18 cellular contexts compared by ENCODE assay signal in the genomic region with DNA sequence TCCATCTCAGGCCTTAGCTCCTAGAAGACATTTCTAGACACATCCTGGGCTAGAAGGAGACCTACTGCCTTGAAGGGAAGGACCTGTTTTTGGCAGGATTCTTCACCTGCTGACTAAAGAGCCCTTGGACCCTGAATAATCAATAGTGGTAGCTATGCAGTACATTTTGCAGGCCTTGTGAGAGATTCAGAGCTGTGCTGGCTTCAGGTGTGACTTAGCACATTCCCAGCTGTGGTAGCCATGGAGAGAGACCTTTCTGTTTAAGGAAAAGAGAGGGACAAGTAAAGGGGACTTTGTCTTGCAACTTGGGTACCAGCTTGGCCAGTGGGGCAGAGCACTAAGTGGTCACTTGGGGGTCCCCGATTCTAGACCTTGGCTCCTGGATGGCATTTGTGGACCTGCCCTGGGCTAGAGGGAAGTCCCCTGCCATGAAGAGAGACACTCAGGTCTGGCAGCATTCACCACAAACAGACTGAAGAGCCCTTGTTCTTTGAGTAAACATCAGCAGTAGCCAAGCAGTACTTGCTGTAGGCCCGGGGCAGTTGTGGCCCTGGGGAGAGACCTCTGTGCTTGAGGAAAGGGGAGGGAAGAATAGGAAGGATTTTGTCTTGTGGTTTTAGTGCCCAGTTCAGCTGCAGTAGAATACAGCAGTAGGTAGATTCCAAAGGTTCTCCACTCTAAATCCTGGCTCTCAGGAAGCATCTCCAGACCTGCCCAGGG. TPM values are rescaled to one million over a fixed set of nuclear protein-coding genes. Genes with fewer than 3 reads are reported as not detected.
DNase-seq lines count a peak whose midpoint lies in the region; ATAC-seq and TF ChIP-seq lines count a peak whose summit lies in the region.
"Had no signal": no experiment of that assay in that cellular context is flagged by ENCODE, and none has a peak within 500 bp of the region (broad histone marks: within the 10 kb centered on the region; RNA-seq: fewer than 3 reads in every experiment).

No MANE protein-coding gene starts in this region.

- peaks cover 0 to 13% of the 10 kb centered on the region in 2 donors for H3K27me3 ChIP-seq in left lung
- H3K27me3 ChIP-seq in upper lobe of left lung, result no peaks in the 10 kb centered on the region

- no peaks in the 10 kb centered on the region for H3K4me1 ChIP-seq in left lung
- peaks cover 0 to 4% (median 0%) of the 10 kb centered on the region in 4 donors for H3K4me1 ChIP-seq in upper lobe of left lung

- no peak for TF ChIP-seq EP300 in upper lobe of left lung (IDR thresholded peaks at IDR 0.05)

- WGBS in upper lobe of left lung, 2 donors, result 17 to 63% methylated on average over 1 to 2 of the region's 2 CpGs

- peaks cover 0 to 10% of the 10 kb centered on the region in 2 donors for H3K9me3 ChIP-seq in left lung
- H3K9me3 ChIP-seq in upper lobe of left lung, result peaks cover 0 to 9% (median 2%) of the 10 kb centered on the region in 4 donors

- H3K4me3 ChIP-seq in left lung, result no peak overlapping the region
- no peak overlapping the region for H3K4me3 ChIP-seq in upper lobe of left lung

- H3K36me3 ChIP-seq in left lung (no peaks in the 10 kb centered on the region), upper lobe of left lung (no peaks in the 10 kb centered on the region)

- intact Hi-C loops in left lung (cut with DNase I), result no loop called here

- TF ChIP-seq CTCF in left lung (IDR thresholded peaks at IDR 0.05), result no peak
- TF ChIP-seq CTCF in upper lobe of left lung (IDR thresholded peaks at IDR 0.05), result no peak

- no peak overlapping the region for H3K27ac ChIP-seq in left lung
- H3K27ac ChIP-seq in upper lobe of left lung, result no peak overlapping the region

- DNase-seq in DMS53 treated with DMSO at 0.1 percent for 48 hours (lab: John Stamatoyannopoulos, UW; ENCODE audit: unreplicated experiment) (peak; percentile 85), NCI-H510A (lab: John Stamatoyannopoulos, UW) (peak; percentile 67), left lung (peak in 1 of 2 donors; percentile 41), upper lobe of left lung (peak in 1 of 2 donors; percentile 63), HUDEP-2 (lab: John Stamatoyannopoulos, UW; ENCODE audit: unreplicated experiment in 76 of 76) (no peak)
- DNase-seq: ACHN; C1 segment of cervical spinal cord; Calu3; CD4-positive, alpha-beta T cell; DMS 273 treated with DMSO at 0.1 percent for 48 hours; GOT3; H9 had no signal

- ATAC-seq in left lung, result peak; percentile 99
- peak; percentile 44 to 73 for ATAC-seq in upper lobe of left lung (ENCODE audit: low FRiP score in 2 of 2)
- no peak for ATAC-seq in GM21447 (IDR thresholded peaks at IDR 0.05; ENCODE audit: unreplicated experiment)
- no peak for ATAC-seq in GM19397 (IDR thresholded peaks at IDR 0.05; ENCODE audit: unreplicated experiment)

- TF ChIP-seq POLR2A in upper lobe of left lung (IDR thresholded peaks at IDR 0.05), result no peak

RNA-seq across cellular contexts. Expression of gene CD1A, which starts 26.2 kb away (rescaled TPM):
- under 1 TPM in 1 of 2 donors, not detected in 1; 0.67 TPM for total RNA-seq in left lung
- total RNA-seq in upper lobe of left lung, result under 1 TPM in 2 of 6 donors, not detected in 4; 0.51 to 0.72 TPM
- total RNA-seq: A172; B cell; Calu3; CD4-positive, alpha-beta T cell; Daoy; H9; HT-29 had no signal

RNA-seq across cellular contexts. Expression of gene CD1D, which starts 47.4 kb away (rescaled TPM):
- total RNA-seq in left lung, result 1 to 10 TPM; 1.9 to 3.6 TPM
- 1 to 10 TPM; 1.0 to 5.2 (median 4.0) TPM for total RNA-seq in upper lobe of left lung
- total RNA-seq: HT-29 had no signal

Comparison
In these comparisons a context has a peak if more than half of its experiments do, and no peak if none do; other contexts are left out.
1. DNase-seq: peak in DMS53 treated with DMSO at 0.1 percent for 48 hours (single experiment) and NCI-H510A (single experiment); none in HUDEP-2 (0 of 76).
2. ATAC-seq: peak in left lung (single experiment) and upper lobe of left lung (2 of 2); none in GM21447 (single experiment) and GM19397 (single experiment).